18 cellular contexts compared by ENCODE assay signal in genomic region chr10:70772627-70773026, GRCh38. TPM values are rescaled to one million over a fixed set of nuclear protein-coding genes. Genes with fewer than 3 reads are reported as not detected.
DNase-seq lines count a peak whose midpoint lies in the region; ATAC-seq and TF ChIP-seq lines count a peak whose summit lies in the region.
"Had no signal": no experiment of that assay in that cellular context is flagged by ENCODE, and none has a peak within 500 bp of the region (broad histone marks: within the 10 kb centered on the region; RNA-seq: fewer than 3 reads in every experiment).

No MANE protein-coding gene starts in this region.

- no peaks in the 10 kb centered on the region for H3K9me3 Mint-ChIP-seq in endothelial cell (ENCODE audit: unreplicated experiment)
- H3K9me3 Mint-ChIP-seq: CD8-positive, alpha-beta T cell had no signal

- H3K4me3 ChIP-seq in testis: no peak overlapping the region
- H3K4me3 ChIP-seq: HAP-1 had no signal

- H3K4me1 ChIP-seq in testis: peaks cover 5% of the 10 kb centered on the region
- H3K4me1 ChIP-seq: BE2C, HAP-1 had no signal

- H3K27ac Mint-ChIP-seq in T-helper 17 cell (peak overlapping the region; percentile 21), endothelial cell (ENCODE audit: unreplicated experiment) (no peak overlapping the region)
- H3K27ac Mint-ChIP-seq: CD8-positive, alpha-beta T cell had no signal

- TF ChIP-seq POLR2A in testis (IDR thresholded peaks at IDR 0.05): no peak

- H3K9me3 ChIP-seq in T-helper 17 cell (ENCODE audit: control insufficient read depth, low read length, poor library complexity, severe bottlenecking): no peaks in the 10 kb centered on the region
- H3K9me3 ChIP-seq in testis: no peaks in the 10 kb centered on the region
- H3K9me3 ChIP-seq: BE2C, HAP-1 had no signal

- H3K27me3 Mint-ChIP-seq in T-helper 17 cell (peaks cover 12% of the 10 kb centered on the region), endothelial cell (ENCODE audit: unreplicated experiment) (peaks cover 5% of the 10 kb centered on the region)

- no peak overlapping the region for H3K27ac ChIP-seq in testis
- H3K27ac ChIP-seq: RWPE1 had no signal

- H3K36me3 Mint-ChIP-seq in T-helper 17 cell (ENCODE audit: low read depth) (peaks cover 4% of the 10 kb centered on the region), endothelial cell (ENCODE audit: low read depth, unreplicated experiment) (peaks cover 4% of the 10 kb centered on the region)
- H3K36me3 Mint-ChIP-seq: CD8-positive, alpha-beta T cell had no signal

- H3K27me3 ChIP-seq in testis: no peaks in the 10 kb centered on the region
- H3K27me3 ChIP-seq: BE2C had no signal

- WGBS in testis, 2 donors: 81 to 88% methylated on average over 4 of the region's 4 CpGs

- H3K4me3 Mint-ChIP-seq in T-helper 17 cell: no peak overlapping the region
- H3K4me3 Mint-ChIP-seq in endothelial cell (ENCODE audit: unreplicated experiment): no peak overlapping the region
- H3K4me3 Mint-ChIP-seq: CD8-positive, alpha-beta T cell had no signal

- TF ChIP-seq CTCF in GM13976 (IDR thresholded peaks at IDR 0.05; ENCODE audit: borderline replicate concordance, control extremely low read depth, extremely low read depth, insufficient read depth, missing control alignments) (no peak), endothelial cell (IDR thresholded peaks at IDR 0.05; ENCODE audit: unreplicated experiment) (no peak), testis (IDR thresholded peaks at IDR 0.05) (no peak)

- no peaks in the 10 kb centered on the region for H3K4me1 Mint-ChIP-seq in T-helper 17 cell
- H3K4me1 Mint-ChIP-seq in endothelial cell (ENCODE audit: unreplicated experiment): peaks cover 9% of the 10 kb centered on the region

- H3K36me3 ChIP-seq in testis (ENCODE audit: low read depth, missing control alignments): no peaks in the 10 kb centered on the region
- H3K36me3 ChIP-seq: BE2C, HAP-1 had no signal

- in situ Hi-C loops in GM13976 (cut with MboI; ENCODE audit: low sequenced_read_pairs, unreplicated experiment): loop anchor here (25.0 kb wide), 1 partner anchor 310 kb away; no protein-coding TSS in a partner anchor

- intact Hi-C loops in testis (cut with DNase I; ENCODE audit: low total_unique reads): no loop called here

- no peak for ATAC-seq in T-helper 17 cell
- ATAC-seq in GM18907 (IDR thresholded peaks at IDR 0.05; ENCODE audit: unreplicated experiment): no peak
- ATAC-seq in HG02885 (IDR thresholded peaks at IDR 0.05; ENCODE audit: poor library complexity, unreplicated experiment): no peak
- ATAC-seq: CD8-positive, alpha-beta T cell had no signal

- DNase-seq in GM13976 (ENCODE audit: low spot score): peak; percentile 12
- no peak for DNase-seq in T-helper 17 cell
- peak; percentile 1 for DNase-seq in endothelial cell (ENCODE audit: low spot score)
- DNase-seq in testis: peak; percentile 2
- no peak for DNase-seq in central memory CD4-positive, alpha-beta T cell
- DNase-seq: BE2C, DND-41, Karpas-422, NCI-H2081, NCI-H526, OCI-M1 had no signal

RNA-seq across cellular contexts. Expression of gene TBATA, which starts 12.6 kb away (rescaled TPM):
- not detected for total RNA-seq in T-helper 17 cell
- total RNA-seq in endothelial cell (ENCODE audit: unreplicated experiment): not detected
- 10 to 100 TPM in 1 of 2 donors, 1 to 10 TPM in 1; 8.4 to 19.1 TPM for total RNA-seq in testis
- polyA plus RNA-seq in testis (ENCODE audit: insufficient read depth, low read depth, low replicate concordance): 34.6 TPM
- total RNA-seq: CD8-positive, alpha-beta T cell; SK-MEL-5 had no signal
- polyA plus RNA-seq: AG04450 had no signal

RNA-seq across cellular contexts. Expression of gene SGPL1, which starts 43.1 kb away (rescaled TPM):
- total RNA-seq in T-helper 17 cell (10 to 100 TPM; 21.5 to 22.8 TPM), endothelial cell (ENCODE audit: unreplicated experiment) (59.0 TPM), testis (10 to 100 TPM; 64.2 to 70.1 TPM)
- 38.5 TPM for polyA plus RNA-seq in testis (ENCODE audit: insufficient read depth, low read depth, low replicate concordance)

Comparison
In these comparisons a context has a peak if more than half of its experiments do, and no peak if none do; other contexts are left out.
1. DNase-seq: peak in GM13976 (single experiment), endothelial cell (single experiment) and testis (single experiment); none in T-helper 17 cell (0 of 3) and central memory CD4-positive, alpha-beta T cell (single experiment).